21 cellular contexts compared by ENCODE assay signal in the genomic region with DNA sequence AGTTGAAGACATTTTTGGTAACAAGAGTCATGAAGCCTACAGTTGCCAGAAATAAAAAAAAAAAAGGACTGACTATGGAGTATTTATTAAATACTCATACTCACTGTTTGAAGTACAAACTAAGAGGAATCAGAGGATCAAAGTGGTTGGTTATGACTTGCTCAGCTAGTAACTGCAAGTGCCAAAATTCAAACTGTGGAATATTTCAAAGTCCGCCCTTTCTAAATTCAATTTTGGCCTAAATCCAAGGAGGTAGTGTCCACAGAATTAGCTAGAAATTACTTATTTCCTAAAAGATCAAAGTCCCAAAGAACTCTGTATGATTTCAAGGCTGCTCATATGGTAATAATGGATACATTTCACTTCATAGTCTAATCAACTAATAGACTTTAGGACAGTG.
"Had no signal": no experiment of that assay in that cellular context is flagged by ENCODE, and none has a peak within 500 bp of the region (broad histone marks: within the 10 kb centered on the region; RNA-seq: fewer than 3 reads in every experiment).

No MANE protein-coding gene starts in this region.

- H3K4me3 Mint-ChIP-seq: activated naive CD4-positive, alpha-beta T cell treated with anti-CD3 and anti-CD28 coated beads, Interleukin-2, amount 50 U/mL, for 24 hours; natural killer cell; T-cell had no signal

- H3K27ac Mint-ChIP-seq: activated naive CD4-positive, alpha-beta T cell treated with anti-CD3 and anti-CD28 coated beads, Interleukin-2, amount 50 U/mL, for 24 hours; natural killer cell; T-cell had no signal

- H3K4me3 ChIP-seq: adrenal gland, cardiac muscle cell, tibial nerve, uterus had no signal

- H3K4me1 ChIP-seq: parathyroid adenoma, uterus had no signal

- ATAC-seq: natural killer cell, SK-N-SH treated with all-trans-retinoic acid at 6 μM for 48 hours, T-cell had no signal

- H3K36me3 Mint-ChIP-seq: natural killer cell had no signal

- H3K9ac ChIP-seq: parathyroid adenoma had no signal

- H3K36me3 ChIP-seq: adrenal gland, cardiac muscle cell, neutrophil, tibial nerve, uterus had no signal

- H3K27me3 Mint-ChIP-seq: activated naive CD4-positive, alpha-beta T cell treated with anti-CD3 and anti-CD28 coated beads, Interleukin-2, amount 50 U/mL, for 24 hours; T-cell had no signal

- H3K9me3 ChIP-seq: adrenal gland, neutrophil, tibial nerve, uterus had no signal

- H3K9me3 Mint-ChIP-seq: activated naive CD4-positive, alpha-beta T cell treated with anti-CD3 and anti-CD28 coated beads, Interleukin-2, amount 50 U/mL, for 24 hours; natural killer cell; T-cell had no signal

- H3K27me3 ChIP-seq: adrenal gland, cardiac muscle cell, neutrophil, tibial nerve, uterus had no signal

- H3K27ac ChIP-seq: adrenal gland, cardiac muscle cell, neutrophil, parathyroid adenoma, uterus had no signal

- DNase-seq: activated CD4-positive, CD25-positive, alpha-beta regulatory T cell; activated CD8-positive, alpha-beta memory T cell treated with anti-CD3 and anti-CD28 coated beads for 24 hours; activated gamma-delta T cell; adrenal gland; dermis blood vessel endothelial cell; effector memory CD4-positive, alpha-beta T cell; head of caudate nucleus; natural killer cell; stimulated activated CD4-positive, alpha-beta T cell treated with anti-CD3 and anti-CD28 coated beads, Interleukin-12 subunit alpha, Interleukin-12 subunit beta, amount 100 ng/mL, for 4 hours; stimulated activated CD4-positive, alpha-beta T cell treated with anti-CD3 and anti-CD28 coated beads, Interleukin-1b, Interleukin-23, amount 100 ng/mL, for 48 hours; stimulated activated CD8-positive, alpha-beta memory T cell treated with anti-CD3 and anti-CD28 coated beads, Interleukin-4, amount 100 ng/mL, for 48 hours; stimulated activated naive CD4-positive, alpha-beta T cell; substantia nigra; T-cell; uterus had no signal
